In genomic region chr13:80033286-80033685, GRCh38 we compare ENCODE assay signal across 23 cellular contexts.
A peak's percentile ranks its signal among the peaks of the same experiment; 100 is the strongest.
DNase-seq lines count a peak whose midpoint lies in the region; ATAC-seq, FAIRE-seq and TF ChIP-seq lines count a peak whose summit lies in the region.
"Had no signal": no experiment of that assay in that cellular context is flagged by ENCODE, and none has a peak within 500 bp of the region (broad histone marks: within the 10 kb centered on the region; RNA-seq: fewer than 3 reads in every experiment).

No MANE protein-coding gene starts in this region.

- H3K4me3 ChIP-seq in SJCRH30: no peak overlapping the region
- H3K4me3 ChIP-seq: BLaER1, GM23338, HAP-1, MG63 had no signal

- H3K27ac ChIP-seq in SJCRH30 (no peak overlapping the region), foreskin keratinocyte (peak overlapping the region; percentile 60)
- H3K27ac ChIP-seq: BLaER1 had no signal

- ATAC-seq in foreskin keratinocyte: peak; percentile 49
- ATAC-seq in left colon: no peak
- ATAC-seq: GM23338, Panc1 had no signal

- DNase-seq in LHCN-M2 (ENCODE audit: low read depth) (peak; percentile 90), SJCRH30 (peak; percentile 8 to 58), foreskin keratinocyte (peak; percentile 38 to 65), stromal cell of bone marrow (ENCODE audit: low read depth) (peak; percentile 31), left colon (no peak), D721Med (ENCODE audit: insufficient read length, low spot score) (no peak)
- no peak for DNase-seq in activated CD8-positive, alpha-beta memory T cell treated with anti-CD3 and anti-CD28 coated beads, Interleukin-2, amount 50 U/mL, for 4 hours
- DNase-seq: ACHN; Caco-2; CD4-positive, alpha-beta memory T cell; DND-41; MG63; NCI-H1417; NCI-H1694 treated with DMSO at 0.1 percent for 48 hours; NCI-H2081 treated with DMSO at 0.1 percent for 48 hours; NCI-H2171 treated with DMSO at 0.1 percent for 48 hours; NCI-H446 treated with DMSO at 0.1 percent for 48 hours; NCI-H526 treated with DMSO at 0.1 percent for 48 hours had no signal

- H3K9me3 ChIP-seq in SJCRH30 (replicated peaks): no peaks in the 10 kb centered on the region
- H3K9me3 ChIP-seq: BLaER1, Caco-2, HAP-1, MG63 had no signal

- TF ChIP-seq CTCF in foreskin keratinocyte (conservative IDR thresholded peaks at IDR 0.05) (no peak), D721Med (IDR thresholded peaks at IDR 0.05; ENCODE audit: insufficient read depth, missing control alignments) (no peak)

- no peak for FAIRE-seq in D721Med (lab: Jason Lieb, UNC)
- FAIRE-seq: GM12892 had no signal

- intact Hi-C loops in left colon (cut with DNase I, micrococcal nuclease): no loop called here

- H3K4me1 ChIP-seq in SJCRH30 (no peaks in the 10 kb centered on the region), foreskin keratinocyte (peaks cover 14% of the 10 kb centered on the region)
- H3K4me1 ChIP-seq: HAP-1 had no signal

- H3K27me3 ChIP-seq in SJCRH30 (no peaks in the 10 kb centered on the region), foreskin keratinocyte (no peaks in the 10 kb centered on the region)
- H3K27me3 ChIP-seq: BLaER1, MG63 had no signal

- no peaks in the 10 kb centered on the region for H3K36me3 ChIP-seq in SJCRH30
- H3K36me3 ChIP-seq: BLaER1, HAP-1, MG63 had no signal

Comparison
In these comparisons a context has a peak if more than half of its experiments do, and no peak if none do; other contexts are left out.
1. DNase-seq: peak in LHCN-M2 (single experiment), SJCRH30 (2 of 2), foreskin keratinocyte (2 of 2) and stromal cell of bone marrow (single experiment); none in left colon (0 of 2), D721Med (single experiment) and activated CD8-positive, alpha-beta memory T cell treated with anti-CD3 and anti-CD28 coated beads, Interleukin-2, amount 50 U/mL, for 4 hours (single experiment).